In genomic region chr6:52500268-52501129, GRCh38 we compare ENCODE assay signal across 1 cellular context.
TF ChIP-seq lines count a peak whose summit lies in the region.

No MANE protein-coding gene starts in this region.

TF ChIP-seq in HepG2, 621 proteins besides CTCF, POLR2A, EP300 and RAD21 (continued from another document):
- TF ChIP-seq POLR2AphosphoS5 (IDR thresholded peaks at IDR 0.05; ENCODE audit: low read depth, low read length) (peak; percentile 31; the same call in 1 of the 2 replicates), RBM22 (optimal IDR thresholded peaks at IDR 0.05; ENCODE audit: low read length) (peak; percentile 95), HOXA3 (CRISPR knock-in tag; IDR thresholded peaks at IDR 0.05) (no peak)
